28 cellular contexts compared by ENCODE assay signal in genomic region chr19:32822916-32823746, GRCh38. TPM values are rescaled to one million over a fixed set of nuclear protein-coding genes. Genes with fewer than 3 reads are reported as not detected.
"Had no signal": no experiment of that assay in that cellular context is flagged by ENCODE, and none has a peak within 500 bp of the region (broad histone marks: within the 10 kb centered on the region; RNA-seq: fewer than 3 reads in every experiment).

No MANE protein-coding gene starts in this region.

- H3K4me1 ChIP-seq: pancreas, prostate gland, right atrium auricular region, stomach, suprapubic skin, testis, tibial artery, transverse colon, upper lobe of right lung, uterus had no signal

- H3K9me3 Mint-ChIP-seq: naive thymus-derived CD4-positive, alpha-beta T cell; natural killer cell; nephron; stimulated activated effector memory CD8-positive, alpha-beta T cell treated with anti-CD3 and anti-CD28 coated beads, Interleukin-12 subunit alpha, Interleukin-12 subunit beta, amount 100 ng/mL, for 72 hours; stimulated activated naive B cell treated with anti-CD40 and anti-IgM and Interleukin-4, amounts not matched to agents 10 μg/mL and 1 μg/mL and 100 μg/mL, for 72 hours; stimulated activated naive CD8-positive, alpha-beta T cell treated with anti-CD3 and anti-CD28 coated beads, Interleukin-15, Interleukin-2, amounts not matched to agents 100 ng/mL and 50 ng/mL, for 24 hours; type B pancreatic cell had no signal

- ATAC-seq: naive thymus-derived CD4-positive, alpha-beta T cell; natural killer cell; pancreas; sciatic nerve; stimulated activated effector memory CD8-positive, alpha-beta T cell treated with anti-CD3 and anti-CD28 coated beads, Interleukin-12 subunit alpha, Interleukin-12 subunit beta, amount 100 ng/mL, for 72 hours; stimulated activated naive B cell treated with anti-CD40 and anti-IgM and Interleukin-4, amounts not matched to agents 10 μg/mL and 1 μg/mL and 100 μg/mL, for 72 hours; upper lobe of right lung had no signal

- H3K9me3 ChIP-seq: pancreas, prostate gland, right atrium auricular region, spleen, stomach, suprapubic skin, testis, tibial artery, transverse colon, upper lobe of right lung, uterus had no signal

- DNase-seq: naive thymus-derived CD4-positive, alpha-beta T cell; natural killer cell; occipital lobe; pancreas; retina; spleen; stimulated activated CD4-positive, alpha-beta T cell treated with anti-CD3 and anti-CD28 coated beads, Interleukin-12 subunit alpha, Interleukin-12 subunit beta, amount 100 ng/mL, for 4 hours; stimulated activated CD4-positive, alpha-beta T cell treated with anti-CD3 and anti-CD28 coated beads, Interleukin-1b, Interleukin-23, amount 100 ng/mL, for 48 hours; stimulated activated CD4-positive, alpha-beta T cell treated with anti-CD3 and anti-CD28 coated beads, Interleukin-4, amount 100 ng/mL, for 1 hour; stimulated activated naive B cell treated with anti-CD40 and anti-IgM and Interleukin-4, amounts not matched to agents 10 μg/mL and 1 μg/mL and 100 μg/mL, for 72 hours; stimulated activated naive CD4-positive, alpha-beta T cell treated with Interleukin-2 at 50 U/mL for 16 hours; stomach; testis; tibial artery; transverse colon; upper lobe of right lung; uterus had no signal

- H3K27ac Mint-ChIP-seq: natural killer cell; nephron; stimulated activated effector memory CD8-positive, alpha-beta T cell treated with anti-CD3 and anti-CD28 coated beads, Interleukin-12 subunit alpha, Interleukin-12 subunit beta, amount 100 ng/mL, for 72 hours; stimulated activated naive B cell treated with anti-CD40 and anti-IgM and Interleukin-4, amounts not matched to agents 10 μg/mL and 1 μg/mL and 100 μg/mL, for 72 hours; stimulated activated naive CD8-positive, alpha-beta T cell treated with anti-CD3 and anti-CD28 coated beads, Interleukin-15, Interleukin-2, amounts not matched to agents 100 ng/mL and 50 ng/mL, for 24 hours; type B pancreatic cell had no signal

- H3K27ac ChIP-seq: pancreas, prostate gland, right atrium auricular region, skin epidermis, spleen, stomach, suprapubic skin, testis, tibial artery, transverse colon, upper lobe of right lung, uterus had no signal

- H3K36me3 ChIP-seq: pancreas, prostate gland, right atrium auricular region, spleen, stomach, suprapubic skin, tibial artery, transverse colon, upper lobe of right lung, uterus had no signal

- H3K36me3 Mint-ChIP-seq: natural killer cell; stimulated activated effector memory CD8-positive, alpha-beta T cell treated with anti-CD3 and anti-CD28 coated beads, Interleukin-12 subunit alpha, Interleukin-12 subunit beta, amount 100 ng/mL, for 72 hours; stimulated activated naive B cell treated with anti-CD40 and anti-IgM and Interleukin-4, amounts not matched to agents 10 μg/mL and 1 μg/mL and 100 μg/mL, for 72 hours; type B pancreatic cell had no signal

- H3K4me3 ChIP-seq: pancreas, prostate gland, right atrium auricular region, skin epidermis, smooth muscle cell, spleen, stomach, suprapubic skin, testis, tibial artery, transverse colon, upper lobe of right lung, uterus had no signal

- H3K27me3 ChIP-seq: pancreas, right atrium auricular region, testis, transverse colon, uterus had no signal

- H3K4me2 ChIP-seq: smooth muscle cell had no signal

- H3K4me3 Mint-ChIP-seq: naive thymus-derived CD4-positive, alpha-beta T cell; natural killer cell; nephron; stimulated activated effector memory CD8-positive, alpha-beta T cell treated with anti-CD3 and anti-CD28 coated beads, Interleukin-12 subunit alpha, Interleukin-12 subunit beta, amount 100 ng/mL, for 72 hours; stimulated activated naive B cell treated with anti-CD40 and anti-IgM and Interleukin-4, amounts not matched to agents 10 μg/mL and 1 μg/mL and 100 μg/mL, for 72 hours; stimulated activated naive CD8-positive, alpha-beta T cell treated with anti-CD3 and anti-CD28 coated beads, Interleukin-15, Interleukin-2, amounts not matched to agents 100 ng/mL and 50 ng/mL, for 24 hours; type B pancreatic cell had no signal

RNA-seq across cellular contexts. Expression of gene SLC7A9, which starts 46.4 kb away (rescaled TPM):
- total RNA-seq: pulmonary artery endothelial cell, right atrium auricular region, smooth muscle cell had no signal
- polyA plus RNA-seq: naive thymus-derived CD4-positive, alpha-beta T cell had no signal
